ENCODE assay signal across 8 cellular contexts in the genomic region with DNA sequence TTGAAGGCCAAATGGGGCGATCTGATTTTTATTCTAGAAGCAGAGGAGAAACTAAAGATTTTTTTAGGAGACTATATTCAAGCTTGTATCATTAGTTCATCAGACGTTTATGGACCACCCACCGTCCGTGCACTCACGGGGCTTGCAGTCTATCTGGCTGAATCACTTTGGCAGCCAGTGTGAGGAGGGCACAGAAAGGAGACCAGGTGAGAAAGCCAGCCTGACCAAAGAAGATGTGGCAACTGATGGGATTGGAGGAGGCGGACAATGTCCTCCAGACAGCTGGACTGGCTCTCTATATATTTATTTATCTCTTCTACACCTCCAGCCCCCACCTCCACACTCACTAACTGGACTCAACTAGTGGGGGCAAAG. TPM values are rescaled to one million over a fixed set of nuclear protein-coding genes. Genes with fewer than 3 reads are reported as not detected.
DNase-seq lines count a peak whose midpoint lies in the region; ATAC-seq and TF ChIP-seq lines count a peak whose summit lies in the region.

No MANE protein-coding gene starts in this region.

- H3K4me1 ChIP-seq in CD8-positive, alpha-beta T cell (ENCODE audit: insufficient read depth, low read length) = peaks cover 17% of the 10 kb centered on the region
- H3K4me1 ChIP-seq in neuronal stem cell (ENCODE audit: control insufficient read depth in 2 of 2, insufficient read depth in 1 of 2, low read depth in 1 of 2, low read length in 2 of 2) = peaks cover 11 to 23% of the 10 kb centered on the region in 2 donors

- peak overlapping the region; percentile 78 for H3K4me3 Mint-ChIP-seq in CD8-positive, alpha-beta T cell
- peak overlapping the region; percentile 90 for H3K4me3 Mint-ChIP-seq in effector memory CD8-positive, alpha-beta T cell

- no peak overlapping the region for H4K91ac ChIP-seq in neuronal stem cell (ENCODE audit: low read depth, low read length, poor library complexity)

- H3K9ac ChIP-seq in neuronal stem cell (ENCODE audit: low read depth, low read length, poor library complexity) = no peak overlapping the region

- H3K36me3 ChIP-seq in CD8-positive, alpha-beta T cell (ENCODE audit: insufficient read depth, low read length) = peaks cover 11% of the 10 kb centered on the region
- peaks cover 36% of the 10 kb centered on the region for H3K36me3 ChIP-seq in MG63
- H3K36me3 ChIP-seq in neuronal stem cell (replicated peaks in 1 of 2; ENCODE audit: control insufficient read depth in 2 of 2, insufficient read depth in 2 of 2, low read length in 2 of 2) = peaks cover 14 to 20% of the 10 kb centered on the region in 2 donors

- no CpG with 5 or more reads among the region's 6 CpGs for WGBS in neuronal stem cell (ENCODE audit: extremely low coverage in 2 of 2, insufficient read length in 2 of 2, insufficient replicate concordance in 1 of 2), 2 donors

- no peaks in the 10 kb centered on the region for H3K27me3 Mint-ChIP-seq in CD8-positive, alpha-beta T cell (ENCODE audit: low read depth)
- no peaks in the 10 kb centered on the region for H3K27me3 Mint-ChIP-seq in effector memory CD8-positive, alpha-beta T cell

- ATAC-seq in CD8-positive, alpha-beta T cell = no peak
- ATAC-seq in effector memory CD8-positive, alpha-beta T cell (replicated peaks) = no peak
- no peak for ATAC-seq in GM18907 (IDR thresholded peaks at IDR 0.05; ENCODE audit: unreplicated experiment)
- no peak for ATAC-seq in activated CD4-positive, CD25-positive, alpha-beta regulatory T cell treated with anti-CD3 and anti-CD28 coated beads, Interleukin-2, amount 50 U/mL, for 24 hours

- peak overlapping the region; percentile 99 for H2AFZ ChIP-seq in neuronal stem cell (ENCODE audit: low read length)

- H3K36me3 Mint-ChIP-seq in CD8-positive, alpha-beta T cell = peaks cover 36% of the 10 kb centered on the region
- peaks cover 25% of the 10 kb centered on the region for H3K36me3 Mint-ChIP-seq in effector memory CD8-positive, alpha-beta T cell (ENCODE audit: insufficient read depth)

- no peak for TF ChIP-seq CTCF in CD8-positive, alpha-beta T cell (IDR thresholded peaks at IDR 0.05)

- no peak overlapping the region for H2BK120ac ChIP-seq in neuronal stem cell (ENCODE audit: low read depth, low read length)

- H3K27me3 ChIP-seq in CD8-positive, alpha-beta T cell (ENCODE audit: insufficient read depth, low read length) = no peaks in the 10 kb centered on the region
- no peaks in the 10 kb centered on the region for H3K27me3 ChIP-seq in MG63
- H3K27me3 ChIP-seq in neuronal stem cell (ENCODE audit: control insufficient read depth in 3 of 3, insufficient read depth in 3 of 3, low read depth in 1 of 3, low read length in 3 of 3) = no peaks in the 10 kb centered on the region

- no peaks in the 10 kb centered on the region for H3K9me3 Mint-ChIP-seq in CD8-positive, alpha-beta T cell
- H3K9me3 Mint-ChIP-seq in effector memory CD8-positive, alpha-beta T cell = no peaks in the 10 kb centered on the region

- peak overlapping the region; percentile 63 for H3K27ac ChIP-seq in CD8-positive, alpha-beta T cell (ENCODE audit: low read depth, low read length)
- peak overlapping the region; percentile 94 for H3K27ac ChIP-seq in neuronal stem cell (replicated peaks; ENCODE audit: low read length)

- no peaks in the 10 kb centered on the region for H3K9me3 ChIP-seq in CD8-positive, alpha-beta T cell (ENCODE audit: low read length)
- H3K9me3 ChIP-seq in MG63 = no peaks in the 10 kb centered on the region
- H3K9me3 ChIP-seq in neuronal stem cell (replicated peaks in 1 of 2; ENCODE audit: control insufficient read depth in 2 of 2, insufficient read depth in 1 of 2, low read depth in 1 of 2, low read length in 2 of 2) = no peaks in the 10 kb centered on the region

- H3K4me1 Mint-ChIP-seq in CD8-positive, alpha-beta T cell (ENCODE audit: low read depth) = peaks cover 42% of the 10 kb centered on the region
- peaks cover 26 to 42% of the 10 kb centered on the region in 2 donors for H3K4me1 Mint-ChIP-seq in effector memory CD8-positive, alpha-beta T cell (ENCODE audit: low read depth in 2 of 2)

- no peak overlapping the region for H3K23ac ChIP-seq in neuronal stem cell (ENCODE audit: low read depth, low read length, poor library complexity)

- peak overlapping the region; percentile 59 for H3K4me3 ChIP-seq in CD8-positive, alpha-beta T cell (ENCODE audit: low read depth, low read length)
- H3K4me3 ChIP-seq in MG63 (peak overlapping the region; percentile 59), neuronal stem cell (ENCODE audit: low read length in 2 of 2) (peak overlapping the region; percentile 77 to 81)

- H2AK5ac ChIP-seq in neuronal stem cell (ENCODE audit: low read depth, low read length) = no peak overlapping the region

- H3K4me2 ChIP-seq in neuronal stem cell (ENCODE audit: insufficient read depth, low read length, poor library complexity, severe bottlenecking) = peak overlapping the region; percentile 40

- H3K18ac ChIP-seq in neuronal stem cell (ENCODE audit: low read length) = peak overlapping the region; percentile 29

- H3K14ac ChIP-seq in neuronal stem cell (ENCODE audit: low read length) = no peak overlapping the region

- H4K8ac ChIP-seq in neuronal stem cell (ENCODE audit: low read depth, low read length) = no peak overlapping the region

- H2BK12ac ChIP-seq in neuronal stem cell (ENCODE audit: low read length) = no peak overlapping the region

- POLR2A ChIA-PET in CD8-positive, alpha-beta T cell (lab: Charles Lee) = interaction anchor here (1.0 to 2.5 kb wide), 6 partner anchors 10 to 33 kb away, joined by 3 to 16 read pairs (median 6); a partner anchor contains a TSS

- CTCF ChIA-PET in CD8-positive, alpha-beta T cell (lab: Charles Lee) = interaction anchor here (0.6 to 2.2 kb wide), 7 partner anchors 10 to 364 kb away, joined by 3 to 7 read pairs (median 5); a partner anchor contains a TSS

- H3K27ac Mint-ChIP-seq in CD8-positive, alpha-beta T cell = peak overlapping the region; percentile 84
- H3K27ac Mint-ChIP-seq in effector memory CD8-positive, alpha-beta T cell = peak overlapping the region; percentile 89 to 97

- intact Hi-C loops in CD8-positive, alpha-beta T cell (cut with DNase I, micrococcal nuclease) = loop anchor here (1.0 to 10.0 kb wide), 7 partner anchors 10 to 914 kb away; a partner anchor contains a TSS

- H2BK15ac ChIP-seq in neuronal stem cell (ENCODE audit: low read length) = no peak overlapping the region

- H2BK5ac ChIP-seq in neuronal stem cell (ENCODE audit: low read length) = no peak overlapping the region

- no peak overlapping the region for H3K4ac ChIP-seq in neuronal stem cell (ENCODE audit: low read length)

- peaks cover 4% of the 10 kb centered on the region for H3K79me1 ChIP-seq in neuronal stem cell (ENCODE audit: low read depth, low read length)

- no peak for DNase-seq in CD8-positive, alpha-beta T cell
- DNase-seq in MG63 (no peak), neuronal stem cell (ENCODE audit: low spot score) (no peak), NOMO-1 (lab: John Stamatoyannopoulos, UW; ENCODE audit: unreplicated experiment in 2 of 2) (no peak), SHP77 (lab: John Stamatoyannopoulos, UW) (no peak)
- DNase-seq in effector memory CD8-positive, alpha-beta T cell = no peak

RNA-seq across cellular contexts. Expression of a gene that starts 0.8 kb away (rescaled TPM):
- 10 to 100 TPM; 24.6 to 25.6 TPM for total RNA-seq in CD8-positive, alpha-beta T cell
- 101 and 118 TPM in 2 replicates for total RNA-seq in MG63 (2014; rRNA removed; shearing (Covaris generic); ENCODE audit: low replicate concordance)
- 16.3 TPM for polyA plus RNA-seq in neuronal stem cell (2013, experiment 1 of 2)
- 15.7 TPM for polyA plus RNA-seq in neuronal stem cell (2013, experiment 2 of 2)

RNA-seq across cellular contexts. Expression of a gene that starts 9.9 kb away (rescaled TPM):
- total RNA-seq in CD8-positive, alpha-beta T cell = 1 to 10 TPM in 1 of 2 experiments, under 1 TPM in 1; 0.92 to 1.3 TPM
- 152 and 260 TPM in 2 replicates for total RNA-seq in MG63 (2014; rRNA removed; shearing (Covaris generic); ENCODE audit: low replicate concordance)
- polyA plus RNA-seq in neuronal stem cell (2013, experiment 1 of 2) = 166 TPM
- 165 TPM for polyA plus RNA-seq in neuronal stem cell (2013, experiment 2 of 2)

RNA-seq across cellular contexts. Expression of a gene that starts 21.0 kb away (rescaled TPM):
- total RNA-seq in CD8-positive, alpha-beta T cell = 10 to 100 TPM; 18.8 to 20.2 TPM
- total RNA-seq in MG63 (2014; rRNA removed; shearing (Covaris generic); ENCODE audit: low replicate concordance) = 51.1 and 60.4 TPM in 2 replicates
- 15.7 TPM for polyA plus RNA-seq in neuronal stem cell (2013, experiment 1 of 2)
- polyA plus RNA-seq in neuronal stem cell (2013, experiment 2 of 2) = 16.3 TPM

RNA-seq across cellular contexts. Expression of a gene that starts 21.1 kb away (rescaled TPM):
- 10 to 100 TPM; 57.0 to 64.4 TPM for total RNA-seq in CD8-positive, alpha-beta T cell
- 2.5 and 4.9 TPM in 2 replicates for total RNA-seq in MG63 (2014; rRNA removed; shearing (Covaris generic); ENCODE audit: low replicate concordance)
- polyA plus RNA-seq in neuronal stem cell (2013, experiment 1 of 2) = 4.2 TPM
- 4.0 TPM for polyA plus RNA-seq in neuronal stem cell (2013, experiment 2 of 2)

RNA-seq across cellular contexts. Expression of a gene that starts 31.0 kb away (rescaled TPM):
- not detected for total RNA-seq in CD8-positive, alpha-beta T cell
- not detected in 2 replicates for total RNA-seq in MG63 (2014; rRNA removed; shearing (Covaris generic); ENCODE audit: low replicate concordance)
- polyA plus RNA-seq in neuronal stem cell (2013, experiment 1 of 2) = not detected
- polyA plus RNA-seq in neuronal stem cell (2013, experiment 2 of 2) = not detected

Comparison
In these comparisons a context has a peak if more than half of its experiments do, and no peak if none do; other contexts are left out.
1. RNA of a gene that starts 9.9 kb away (total RNA-seq): 152 to 260 TPM in MG63; 0.92 to 1.3 TPM in CD8-positive, alpha-beta T cell; every median in the first group is over 10 times any median in the second.
2. Peak in every context shown above with its lines, with median percentiles within 50 percentile points of each other: H3K4me3 ChIP-seq.